Comparison of ENCODE assay signal across 1 cellular context in genomic region chr1:209884665-209885117, GRCh38.
TF ChIP-seq lines count a peak whose summit lies in the region.

No MANE protein-coding gene starts in this region.

TF ChIP-seq in HEK293, 187 proteins besides CTCF, POLR2A, EP300 and RAD21 (continued from another document and continues in another):
- TF ChIP-seq ZSCAN4 (tag by site-specific recombination; IDR thresholded peaks at IDR 0.05) (0 out of 2 replicates have a peak, but pooled peaks have one; percentile 23), SCRT2 (tag by site-specific recombination; IDR thresholded peaks at IDR 0.05) (peak; percentile 34; the same call in 1 of the 2 replicates), YY2 (tag by site-specific recombination; IDR thresholded peaks at IDR 0.05) (peak; percentile 32; the same call in 1 of the 2 replicates), ZNF664 (tag by site-specific recombination; IDR thresholded peaks at IDR 0.05) (no peak), ZNF354C (tag by site-specific recombination; IDR thresholded peaks at IDR 0.05; ENCODE audit: borderline replicate concordance, low read depth) (no peak), KLF1 (tag by site-specific recombination; IDR thresholded peaks at IDR 0.05) (0 out of 2 replicates have a peak, but pooled peaks have one; percentile 9), ZNF426 (tag by site-specific recombination; IDR thresholded peaks at IDR 0.05) (no peak), ZNF768 (tag by site-specific recombination; IDR thresholded peaks at IDR 0.05) (no peak), ZBTB21 (tag by site-specific recombination; IDR thresholded peaks at IDR 0.05) (peak; percentile 87), ZNF391 (tag by site-specific recombination; IDR thresholded peaks at IDR 0.05; ENCODE audit: borderline replicate concordance, low read depth) (peak; percentile 59; the same call in 1 of the 2 replicates), BCL11A (tag by site-specific recombination; IDR thresholded peaks at IDR 0.05; ENCODE audit: low read depth) (peak; percentile 74; the same call in 1 of the 2 replicates), PRDM6 (tag by site-specific recombination; IDR thresholded peaks at IDR 0.05) (peak; percentile 59), ZNF324 (tag by site-specific recombination; IDR thresholded peaks at IDR 0.05) (peak; percentile 65; the same call in 1 of the 2 replicates), ZNF677 (tag by site-specific recombination; IDR thresholded peaks at IDR 0.05) (no peak), ZNF785 (tag by site-specific recombination; IDR thresholded peaks at IDR 0.05) (no peak), ZNF302 (tag by site-specific recombination; IDR thresholded peaks at IDR 0.05; ENCODE audit: low read depth) (no peak), ZBTB44 (tag by site-specific recombination; IDR thresholded peaks at IDR 0.05) (no peak), ZNF544 (tag by site-specific recombination; IDR thresholded peaks at IDR 0.05) (no peak), ZNF155 (tag by site-specific recombination; IDR thresholded peaks at IDR 0.05) (no peak), ZNF518A (tag by site-specific recombination; conservative IDR thresholded peaks at IDR 0.05; ENCODE audit: low read depth) (peak; percentile 35; the same call in 1 of the 2 replicates), WT1 (tag by site-specific recombination; IDR thresholded peaks at IDR 0.05) (peak; percentile 80), ZBTB1 (tag by site-specific recombination; IDR thresholded peaks at IDR 0.05) (peak; percentile 21; the same call in 1 of the 2 replicates), GLIS1 (tag by site-specific recombination; IDR thresholded peaks at IDR 0.05) (peak; percentile 35; the same call in 1 of the 2 replicates), FEZF1 (tag by site-specific recombination; IDR thresholded peaks at IDR 0.05) (peak; percentile 73), ZNF2 (tag by site-specific recombination; IDR thresholded peaks at IDR 0.05) (peak; percentile 54; the same call in 1 of the 2 replicates), ZBTB17 (tag by site-specific recombination; IDR thresholded peaks at IDR 0.05) (peak; percentile 40; the same call in 1 of the 2 replicates), INSM2 (tag by site-specific recombination; IDR thresholded peaks at IDR 0.05) (peak; percentile 96), BCL6B (tag by site-specific recombination; IDR thresholded peaks at IDR 0.05) (peak; percentile 98), KLF8 (tag by site-specific recombination; IDR thresholded peaks at IDR 0.05) (peak; percentile 88), IKZF3 (tag by site-specific recombination; IDR thresholded peaks at IDR 0.05) (peak; percentile 60), ZNF449 (tag by site-specific recombination; IDR thresholded peaks at IDR 0.05) (peak; percentile 34; the same call in 1 of the 2 replicates), KLF17 (tag by site-specific recombination; IDR thresholded peaks at IDR 0.05) (peak; percentile 69; the same call in 1 of the 2 replicates), REST (tag by site-specific recombination; IDR thresholded peaks at IDR 0.05) (no peak), MEIS1 (CRISPR knock-in tag; IDR thresholded peaks at IDR 0.05; ENCODE audit: borderline replicate concordance) (no peak), ZNF707 (tag by site-specific recombination; IDR thresholded peaks at IDR 0.05) (no peak), MZF1 (tag by site-specific recombination; IDR thresholded peaks at IDR 0.05; ENCODE audit: borderline replicate concordance) (0 out of 2 replicates have a peak, but pooled peaks have one; percentile 12), AEBP2 (tag by site-specific recombination; IDR thresholded peaks at IDR 0.05; ENCODE audit: borderline replicate concordance) (no peak), ZNF558 (tag by site-specific recombination; IDR thresholded peaks at IDR 0.05) (0 out of 2 replicates have a peak, but pooled peaks have one; percentile 23)
